Comparison of ENCODE assay signal across 8 cellular contexts in the genomic region with DNA sequence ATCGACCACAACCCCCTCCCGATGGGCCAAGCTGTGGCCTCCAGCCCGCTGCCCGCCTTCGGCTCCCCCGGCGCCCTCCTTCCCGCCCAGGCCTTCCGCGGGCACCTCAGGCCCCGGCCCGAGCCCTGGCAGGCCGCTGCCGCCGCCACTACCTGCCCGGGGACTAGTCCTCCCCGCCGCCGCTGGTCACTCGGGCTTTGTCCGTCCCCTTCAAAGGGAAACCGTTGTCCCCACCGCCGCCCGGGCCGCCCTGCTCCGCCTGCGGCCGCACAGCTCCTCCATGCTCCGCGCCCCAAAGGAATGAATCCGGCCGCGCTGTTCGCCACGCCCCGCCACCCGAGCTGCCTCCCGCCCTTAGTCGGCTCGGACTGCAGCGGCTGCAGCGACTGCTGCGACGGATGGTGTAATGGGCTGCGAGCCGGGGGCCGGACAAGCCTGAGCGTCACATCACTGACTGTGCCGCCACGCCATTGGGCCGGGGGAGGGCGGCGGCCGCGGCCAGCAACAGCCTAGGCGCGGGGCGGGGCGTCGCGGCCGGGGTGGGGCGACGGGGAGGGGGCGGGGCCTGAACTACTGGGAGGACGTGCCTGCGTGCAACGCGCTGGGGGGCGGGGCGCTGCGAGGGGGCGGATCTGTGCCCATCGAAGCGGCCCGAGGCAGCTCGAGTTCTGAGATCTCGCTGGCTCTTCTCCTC. TPM values are rescaled to one million over a fixed set of nuclear protein-coding genes. Genes with fewer than 3 reads are reported as not detected.
DNase-seq lines count a peak whose midpoint lies in the region; ATAC-seq and TF ChIP-seq lines count a peak whose summit lies in the region.

A gene with protein sequence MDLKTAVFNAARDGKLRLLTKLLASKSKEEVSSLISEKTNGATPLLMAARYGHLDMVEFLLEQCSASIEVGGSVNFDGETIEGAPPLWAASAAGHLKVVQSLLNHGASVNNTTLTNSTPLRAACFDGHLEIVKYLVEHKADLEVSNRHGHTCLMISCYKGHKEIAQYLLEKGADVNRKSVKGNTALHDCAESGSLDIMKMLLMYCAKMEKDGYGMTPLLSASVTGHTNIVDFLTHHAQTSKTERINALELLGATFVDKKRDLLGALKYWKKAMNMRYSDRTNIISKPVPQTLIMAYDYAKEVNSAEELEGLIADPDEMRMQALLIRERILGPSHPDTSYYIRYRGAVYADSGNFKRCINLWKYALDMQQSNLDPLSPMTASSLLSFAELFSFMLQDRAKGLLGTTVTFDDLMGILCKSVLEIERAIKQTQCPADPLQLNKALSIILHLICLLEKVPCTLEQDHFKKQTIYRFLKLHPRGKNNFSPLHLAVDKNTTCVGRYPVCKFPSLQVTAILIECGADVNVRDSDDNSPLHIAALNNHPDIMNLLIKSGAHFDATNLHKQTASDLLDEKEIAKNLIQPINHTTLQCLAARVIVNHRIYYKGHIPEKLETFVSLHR (minus strand): TSS at position 405 of the 694 bp plus-strand sequence. CDS start 1,282 bp downstream, outside the sequence.

- WGBS in IMR-90 (ENCODE audit: extremely low coverage in 2 of 2, insufficient read length in 1 of 2), 2 experiments: 1% methylated on average over 22 of the region's 79 CpGs; no CpG with 5 or more reads in 1 of the 2 experiments

- H2BK15ac ChIP-seq in IMR-90 (ENCODE audit: low read depth, low read length): 0 out of 3 replicates have a peak within 1 kb of the TSS, but pooled peaks have one; percentile 32

- in situ Hi-C loops in IMR-90 (cut with MboI; ENCODE audit: low sequenced_read_pairs): no loop called here

- peak within 1 kb of the TSS; percentile 87 for H2AK5ac ChIP-seq in IMR-90 (ENCODE audit: low read depth, low read length)

- peak; percentile 98 for DNase-seq in DMS 273 (lab: John Stamatoyannopoulos, UW; ENCODE audit: unreplicated experiment)
- DNase-seq in IMR-90: peak; percentile 97
- DNase-seq in OCI-M1 (lab: John Stamatoyannopoulos, UW): peak; percentile 79
- peak; percentile 98 for DNase-seq in activated T-cell treated with anti-CD3 and anti-CD28 coated beads for 4 hours
- peak; percentile 91 for DNase-seq in epithelial cell of prostate (ENCODE audit: low read depth, low spot score)
- DNase-seq in mucosa of gallbladder (ENCODE audit: low spot score): peak; percentile 97
- DNase-seq in stimulated activated CD8-positive, alpha-beta memory T cell treated with anti-CD3 and anti-CD28 coated beads, Interleukin-4, amount 100 ng/mL, for 4 hours (ENCODE audit: low read depth in 2 of 2, low spot score in 1 of 2): peak; percentile 97 to 98

- dilution Hi-C loops in IMR-90 (cut with HindIII; ENCODE audit: low sequenced_read_pairs, unreplicated experiment): no loop called here

- H2BK5ac ChIP-seq in IMR-90 (ENCODE audit: low read depth, low read length, poor library complexity, severe bottlenecking): peak within 1 kb of the TSS; percentile 90

- H3K9me1 ChIP-seq in IMR-90 (ENCODE audit: insufficient read depth, low read length): peaks cover 3% of the 10 kb centered on the region; the same call in 1 of the 2 replicates

- H4K91ac ChIP-seq in IMR-90 (ENCODE audit: insufficient read depth, low read depth, low read length): peak within 1 kb of the TSS; percentile 65

- H4K5ac ChIP-seq in IMR-90 (ENCODE audit: low read depth, low read length): peak within 1 kb of the TSS; percentile 78

- peaks cover 0 to 22% of the 10 kb centered on the region in 2 experiments; a peak in 2 of 4 replicates for H3K79me1 ChIP-seq in IMR-90 (ENCODE audit: low read depth in 1 of 2, low read length in 2 of 2)

- TF ChIP-seq CTCF in IMR-90 (conservative IDR thresholded peaks at IDR 0.05; ENCODE audit: low read depth, low read length): no peak

- H3K56ac ChIP-seq in IMR-90 (ENCODE audit: extremely low read depth, insufficient read depth, low read length): peak within 1 kb of the TSS; percentile 80

- H3K23ac ChIP-seq in IMR-90 (ENCODE audit: low read depth, low read length): peak within 1 kb of the TSS; percentile 81

- peak; percentile 97 for TF ChIP-seq POLR2A in IMR-90 (IDR thresholded peaks at IDR 0.05; ENCODE audit: low read depth, low read length)

- H2AK9ac ChIP-seq in IMR-90 (replicated peaks; ENCODE audit: low read depth, low read length, poor library complexity): peak within 1 kb of the TSS; percentile 98

- peak within 1 kb of the TSS; percentile 86 for H3K4me3 ChIP-seq in IMR-90 (ENCODE audit: insufficient read depth, low read depth, low read length)

- H3K36me3 ChIP-seq in IMR-90 (ENCODE audit: control insufficient read depth, insufficient read depth, low read length): peaks cover 6% of the 10 kb centered on the region

- peaks cover 6% of the 10 kb centered on the region for H3K9me3 ChIP-seq in IMR-90 (ENCODE audit: control insufficient read depth, insufficient read depth, low read length)

- peak; percentile 98 for ATAC-seq in GM21528 (IDR thresholded peaks at IDR 0.05; ENCODE audit: low FRiP score, unreplicated experiment)
- ATAC-seq in IMR-90 (ENCODE audit: low read depth): peak; percentile 97

- POLR2A ChIA-PET in IMR-90 (lab: Charles Lee; ENCODE audit: unreplicated experiment): no interaction called here

- H3K27me3 ChIP-seq in IMR-90 (ENCODE audit: control insufficient read depth, insufficient read depth, low read length): no peaks in the 10 kb centered on the region

- H3K18ac ChIP-seq in IMR-90 (ENCODE audit: low read depth, low read length): peak within 1 kb of the TSS; percentile 83

- peak within 1 kb of the TSS; percentile 91 to 97 for H4K8ac ChIP-seq in IMR-90 (ENCODE audit: low read depth in 2 of 2, low read length in 2 of 2)

- peak within 1 kb of the TSS; percentile 84 for H2BK120ac ChIP-seq in IMR-90 (ENCODE audit: low read depth, low read length)

- H3K4me2 ChIP-seq in IMR-90 (ENCODE audit: low read depth, low read length): peak within 1 kb of the TSS; percentile 99

- H3K4me1 ChIP-seq in IMR-90 (ENCODE audit: control insufficient read depth, insufficient read depth, low read length): peaks cover 2% of the 10 kb centered on the region; the same call in 1 of the 2 replicates

- intact Hi-C loops in IMR-90 (cut with micrococcal nuclease): loop anchor here (1.0 to 10.0 kb wide), 3 partner anchors 117 to 290 kb away; no protein-coding TSS in a partner anchor

- no peak for TF ChIP-seq RAD21 in IMR-90 (IDR thresholded peaks at IDR 0.05; ENCODE audit: low read length)

- H3K14ac ChIP-seq in IMR-90 (replicated peaks; ENCODE audit: low read depth, low read length): peak within 1 kb of the TSS; percentile 94

- peaks cover 43% of the 10 kb centered on the region; the same call in 1 of the 2 replicates for H4K20me1 ChIP-seq in IMR-90 (ENCODE audit: insufficient read depth, low read length)

- H3K4ac ChIP-seq in IMR-90 (ENCODE audit: low read depth, low read length): peak within 1 kb of the TSS; percentile 90

- BruUV-seq in IMR-90 (replicated peaks; lab: Mats Ljungman, UMichigan): no TSS peak

- H3K9ac ChIP-seq in IMR-90 (ENCODE audit: low read depth, low read length): peak within 1 kb of the TSS; percentile 95

- H3K27ac ChIP-seq in IMR-90 (ENCODE audit: insufficient read depth, low read length): peak within 1 kb of the TSS; percentile 92
- H3K27ac ChIP-seq in epithelial cell of prostate: peak within 1 kb of the TSS; percentile 92

- CTCF ChIA-PET in IMR-90 (lab: Yijun Ruan, JAX): interaction anchor here (0.6 to 1.4 kb wide), 2 partner anchors 20 to 235 kb away, joined by 3 to 6 read pairs; no protein-coding TSS in a partner anchor

- H2BK20ac ChIP-seq in IMR-90 (ENCODE audit: low read depth, low read length): peak within 1 kb of the TSS; percentile 71

- H2AFZ ChIP-seq in IMR-90 (replicated peaks; ENCODE audit: low read length, poor library complexity): peak within 1 kb of the TSS; percentile 92

TF ChIP-seq in IMR-90, 13 proteins besides CTCF, POLR2A, EP300 and RAD21:
- TF ChIP-seq CHD1 (IDR thresholded peaks at IDR 0.05; ENCODE audit: low read depth, low read length) (no peak), CEBPB (IDR thresholded peaks at IDR 0.05; ENCODE audit: low read depth, low read length) (peak; percentile 85), SMC3 (IDR thresholded peaks at IDR 0.05; ENCODE audit: low read depth, low read length) (no peak), MXI1 (IDR thresholded peaks at IDR 0.05; ENCODE audit: borderline replicate concordance, low read depth, low read length) (peak; percentile 93), NFE2L2 (IDR thresholded peaks at IDR 0.05; ENCODE audit: low read depth, low read length) (no peak), BHLHE40 (IDR thresholded peaks at IDR 0.05; ENCODE audit: low read depth, low read length) (no peak), MAFK (IDR thresholded peaks at IDR 0.05; ENCODE audit: low read depth, low read length) (no peak), RCOR1 (IDR thresholded peaks at IDR 0.05; ENCODE audit: insufficient replicate concordance, low read length) (no peak), MAZ (IDR thresholded peaks at IDR 0.05; ENCODE audit: borderline replicate concordance, low read depth, low read length) (peak; percentile 94; the same call in 1 of the 2 replicates), RFX5 (IDR thresholded peaks at IDR 0.05; ENCODE audit: low read depth, low read length) (no peak)

RNA-seq across cellular contexts. Expression of the gene that starts here (rescaled TPM):
- 21.5 and 30.3 TPM in 2 replicates for total RNA-seq in IMR-90 (2012; rRNA removed)
- 5.3 and 6.3 TPM in 2 replicates for polyA plus RNA-seq in IMR-90 (2012; rRNA removed)
- 1.4 TPM in 2 replicates for polyA plus RNA-seq in IMR-90 (2012; cell fraction: cytosol; rRNA removed)
- 1.2 and 11.4 TPM in 2 replicates for polyA plus RNA-seq in IMR-90 (2012; cell fraction: nucleus; rRNA removed; ENCODE audit: low replicate concordance)
- total RNA-seq in mucosa of gallbladder: 24.6 TPM

Comparison
In these comparisons a context has a peak if more than half of its experiments do, and no peak if none do; other contexts are left out.
1. Peak in every context shown above with its lines: DNase-seq, ATAC-seq, H3K4me3 ChIP-seq and H3K27ac ChIP-seq.